Comparison of ENCODE assay signal across 8 cellular contexts in the genomic region with DNA sequence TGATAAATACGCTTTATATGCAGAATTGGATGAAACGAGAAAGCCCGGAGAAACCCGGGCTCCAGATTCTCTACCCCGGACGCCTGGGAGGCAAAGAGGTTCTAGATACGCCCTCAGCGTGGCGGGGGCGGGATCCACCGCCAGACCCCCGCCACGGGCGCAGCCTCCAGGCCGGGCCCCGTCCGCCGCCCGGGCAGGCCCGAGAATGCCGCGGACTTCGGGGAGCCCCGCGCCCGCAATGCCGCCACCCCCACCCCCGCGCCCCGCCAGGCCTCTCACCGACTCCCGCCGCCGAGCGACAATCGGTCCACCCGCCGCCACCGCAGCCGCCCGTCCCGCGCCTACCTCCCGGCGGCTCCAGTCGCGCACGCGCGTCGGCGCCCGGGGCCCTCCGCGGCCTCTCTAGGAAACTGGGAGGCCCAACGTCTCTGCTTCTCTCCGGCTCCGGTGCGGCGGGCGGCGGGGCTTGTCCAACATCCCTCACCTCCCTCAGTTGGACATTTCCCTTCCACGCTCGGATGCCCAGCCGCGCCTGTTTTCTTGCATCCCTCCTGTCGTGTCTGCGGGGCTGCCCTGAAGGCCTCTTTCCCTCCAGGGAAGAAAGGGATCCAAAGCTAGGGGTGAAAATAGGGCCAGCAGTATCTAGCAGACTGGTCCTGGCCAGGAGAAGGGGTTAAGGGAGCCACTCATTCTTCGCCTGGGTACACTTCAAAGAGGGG. TPM values are rescaled to one million over a fixed set of nuclear protein-coding genes. Genes with fewer than 3 reads are reported as not detected.
DNase-seq lines count a peak whose midpoint lies in the region; ATAC-seq and TF ChIP-seq lines count a peak whose summit lies in the region.

ZNF445 (minus strand) TSS at position 359 of the 719 bp plus-strand sequence. CDS start 22,121 bp downstream, outside the sequence.

- H3K9ac ChIP-seq in HUES6 (ENCODE audit: low read length) = peak within 1 kb of the TSS; percentile 27

- H3K36me3 ChIP-seq in HUES6 (ENCODE audit: control insufficient read depth, insufficient read depth, low read length) (no peaks in the 10 kb centered on the region), Panc1 (ENCODE audit: control insufficient read depth, insufficient read depth, low read length) (peaks cover 3% of the 10 kb centered on the region), esophagus muscularis mucosa (no peaks in the 10 kb centered on the region)

- peak; percentile 74 for ATAC-seq in GM21381 (IDR thresholded peaks at IDR 0.05; ENCODE audit: unreplicated experiment)
- ATAC-seq in Panc1 = peak; percentile 98

- H3K9me3 ChIP-seq in HUES6 (ENCODE audit: control insufficient read depth, insufficient read depth, low read depth, low read length) (no peaks in the 10 kb centered on the region), Panc1 (ENCODE audit: control insufficient read depth, insufficient read depth, low read depth, low read length) (no peaks in the 10 kb centered on the region), esophagus muscularis mucosa (no peaks in the 10 kb centered on the region)

- H3K4me3 Mint-ChIP-seq in activated T-cell treated with anti-CD3 and anti-CD28 coated beads, Interleukin-2, amount 50 U/mL, for 24 hours = peak within 1 kb of the TSS; percentile 88

- H3K4me1 ChIP-seq in HUES6 (ENCODE audit: control insufficient read depth, insufficient read depth, low read length) (peaks cover 11% of the 10 kb centered on the region), Panc1 (ENCODE audit: control insufficient read depth, insufficient read depth, low read length) (peaks cover 7% of the 10 kb centered on the region), esophagus muscularis mucosa (peaks cover 14 to 38% (median 30%) of the 10 kb centered on the region in 4 donors)

- peak within 1 kb of the TSS; percentile 92 for H3K27ac Mint-ChIP-seq in activated T-cell treated with anti-CD3 and anti-CD28 coated beads, Interleukin-2, amount 50 U/mL, for 24 hours

- H3K27me3 ChIP-seq in HUES6 (ENCODE audit: control insufficient read depth, insufficient read depth, low read length) = no peaks in the 10 kb centered on the region
- H3K27me3 ChIP-seq in Panc1 (ENCODE audit: control insufficient read depth, insufficient read depth, low read length) = no peaks in the 10 kb centered on the region
- no peaks in the 10 kb centered on the region for H3K27me3 ChIP-seq in esophagus muscularis mucosa

- in situ Hi-C loops in Panc1 (cut with HindIII; ENCODE audit: low pct_unique_long_range_greater_than_20kb, low sequenced_read_pairs) = no loop called here

- POLR2A ChIA-PET in Panc1 (lab: Charles Lee) = interaction anchor here (0.6 kb wide), 1 partner anchor 1228 kb away, joined by 3 read pairs; no protein-coding TSS in a partner anchor

- TF ChIP-seq POLR2A in esophagus muscularis mucosa (IDR thresholded peaks at IDR 0.05; ENCODE audit: low read depth) = no peak

- intact Hi-C loops in Panc1 (cut with micrococcal nuclease; ENCODE audit: unreplicated experiment) (no loop called here), esophagus muscularis mucosa (cut with DNase I) (loop anchor here (2.0 to 5.0 kb wide), 2 partner anchors 33 to 155 kb away; no protein-coding TSS in a partner anchor)

- H3K27ac ChIP-seq in HUES6 (ENCODE audit: low read depth, low read length) = no peak within 1 kb of the TSS
- H3K27ac ChIP-seq in Panc1 (ENCODE audit: low read length) = peak within 1 kb of the TSS; percentile 88
- peak within 1 kb of the TSS; percentile 74 to 87 (median 82) for H3K27ac ChIP-seq in esophagus muscularis mucosa (replicated peaks in 1 of 4)

- no peaks in the 10 kb centered on the region for H3K9me3 Mint-ChIP-seq in activated T-cell treated with anti-CD3 and anti-CD28 coated beads, Interleukin-2, amount 50 U/mL, for 24 hours

- TF ChIP-seq CTCF in Panc1 (IDR thresholded peaks at IDR 0.05) (no peak), esophagus muscularis mucosa (IDR thresholded peaks at IDR 0.05) (no peak)

- WGBS in esophagus muscularis mucosa = 1% methylated on average over 24 of the region's 69 CpGs

- H3K4me3 ChIP-seq in HUES6 (ENCODE audit: low read depth, low read length) (peak within 1 kb of the TSS; percentile 81), Panc1 (ENCODE audit: low read depth in 2 of 2, low read length in 2 of 2) (peak within 1 kb of the TSS; percentile 68 to 79), esophagus muscularis mucosa (peak within 1 kb of the TSS; percentile 75 to 88 (median 82))

- peaks cover 9% of the 10 kb centered on the region for H3K36me3 Mint-ChIP-seq in activated T-cell treated with anti-CD3 and anti-CD28 coated beads, Interleukin-2, amount 50 U/mL, for 24 hours (ENCODE audit: low read depth)

- BruUV-seq in Panc1 (replicated peaks; lab: Mats Ljungman, UMichigan) = no TSS peak

- CTCF ChIA-PET in Panc1 (lab: Charles Lee) = no interaction called here

- TF ChIP-seq EP300 in esophagus muscularis mucosa (IDR thresholded peaks at IDR 0.05) = no peak

- DNase-seq in COR-L47 (lab: John Stamatoyannopoulos, UW) (peak; percentile 48), Panc1 (ENCODE audit: low read depth, low spot score) (peak; percentile 2), esophagus muscularis mucosa (ENCODE audit: extremely low spot score) (peak; percentile 93), myocyte (ENCODE audit: low read depth) (peak; percentile 79)
- peak; percentile 87 for DNase-seq in activated T-cell treated with anti-CD3 and anti-CD28 coated beads, Interleukin-2, amount 50 U/mL, for 24 hours
- peak; percentile 33 for DNase-seq in stimulated activated CD8-positive, alpha-beta memory T cell treated with anti-CD3 and anti-CD28 coated beads, Interleukin-7, amount 100 ng/mL, for 24 hours (ENCODE audit: low read depth)

- H3K4me1 Mint-ChIP-seq in activated T-cell treated with anti-CD3 and anti-CD28 coated beads, Interleukin-2, amount 50 U/mL, for 24 hours (ENCODE audit: low read depth) = peaks cover 38% of the 10 kb centered on the region

- no peaks in the 10 kb centered on the region for H3K27me3 Mint-ChIP-seq in activated T-cell treated with anti-CD3 and anti-CD28 coated beads, Interleukin-2, amount 50 U/mL, for 24 hours

RNA-seq across cellular contexts. Expression of gene ZNF445, which starts in this region (rescaled TPM):
- total RNA-seq in Panc1 (2021; ENCODE audit: unreplicated experiment) (11.9 TPM), esophagus muscularis mucosa (10 to 100 TPM in 2 of 4 donors, 1 to 10 TPM in 2; 6.5 to 11.9 (median 10.1) TPM), myocyte (8.6 and 10.4 TPM in 2 replicates)
- 2.0 TPM for polyA plus RNA-seq in Panc1 (2012; ENCODE audit: insufficient read length)
- polyA plus RNA-seq in myocyte (2012) = 5.6 TPM

Comparison
In these comparisons a context has a peak if more than half of its experiments do, and no peak if none do; other contexts are left out.
1. DNase-seq: peak in every context shown above with its lines; median percentile 93 in esophagus muscularis mucosa; 87 in activated T-cell treated with anti-CD3 and anti-CD28 coated beads, Interleukin-2, amount 50 U/mL, for 24 hours; 79 in myocyte; 48 in COR-L47; 33 in stimulated activated CD8-positive, alpha-beta memory T cell treated with anti-CD3 and anti-CD28 coated beads, Interleukin-7, amount 100 ng/mL, for 24 hours; 2 in Panc1.